8 cellular contexts compared by ENCODE assay signal in genomic region chr3:113698891-113699465, GRCh38. TPM values are rescaled to one million over a fixed set of nuclear protein-coding genes. Genes with fewer than 3 reads are reported as not detected.
DNase-seq lines count a peak whose midpoint lies in the region; ATAC-seq and TF ChIP-seq lines count a peak whose summit lies in the region.

No MANE protein-coding gene starts in this region.

- H3K9me3 ChIP-seq in iPS-20b (ENCODE audit: insufficient read depth, low read depth, low read length) (no peaks in the 10 kb centered on the region), suprapubic skin (no peaks in the 10 kb centered on the region)

- TF ChIP-seq EP300 in suprapubic skin (IDR thresholded peaks at IDR 0.05) = no peak

- peaks cover 12% of the 10 kb centered on the region for H3K4me1 ChIP-seq in iPS-20b (ENCODE audit: insufficient read depth, low read length)
- H3K4me1 ChIP-seq in suprapubic skin = peaks cover 33% of the 10 kb centered on the region

- H3K9ac ChIP-seq in iPS-20b (ENCODE audit: low read depth, low read length) = peak overlapping the region; percentile 46; the same call in 1 of the 2 replicates

- no peak for ATAC-seq in GM18502 (IDR thresholded peaks at IDR 0.05; ENCODE audit: poor library complexity, unreplicated experiment)
- ATAC-seq in HG02623 (IDR thresholded peaks at IDR 0.05; ENCODE audit: unreplicated experiment) = no peak

- H3K27ac ChIP-seq in iPS-20b (ENCODE audit: low read length) = no peak overlapping the region
- H3K27ac ChIP-seq in suprapubic skin = peak overlapping the region; percentile 11

- TF ChIP-seq CTCF in suprapubic skin (IDR thresholded peaks at IDR 0.05) = no peak

- peak overlapping the region; percentile 77 for H3K4me3 Mint-ChIP-seq in activated CD4-positive, alpha-beta T cell treated with anti-CD3 and anti-CD28 coated beads, Interleukin-2, amount 10 ng/mL, durations not matched to agents 24 days and 14 days
- H3K4me3 Mint-ChIP-seq in activated naive CD8-positive, alpha-beta T cell = peak overlapping the region; percentile 70

- H3K9me3 Mint-ChIP-seq in activated CD4-positive, alpha-beta T cell treated with anti-CD3 and anti-CD28 coated beads, Interleukin-2, amount 10 ng/mL, durations not matched to agents 24 days and 14 days = no peaks in the 10 kb centered on the region
- no peaks in the 10 kb centered on the region for H3K9me3 Mint-ChIP-seq in activated naive CD8-positive, alpha-beta T cell (ENCODE audit: low read depth)

- peaks cover 3% of the 10 kb centered on the region for H3K36me3 Mint-ChIP-seq in activated CD4-positive, alpha-beta T cell treated with anti-CD3 and anti-CD28 coated beads, Interleukin-2, amount 10 ng/mL, durations not matched to agents 24 days and 14 days (ENCODE audit: low read depth)
- H3K36me3 Mint-ChIP-seq in activated naive CD8-positive, alpha-beta T cell = no peaks in the 10 kb centered on the region

- H3K27me3 ChIP-seq in iPS-20b (ENCODE audit: insufficient read depth, low read length) (no peaks in the 10 kb centered on the region), suprapubic skin (no peaks in the 10 kb centered on the region)

- no peak for TF ChIP-seq POLR2A in suprapubic skin (IDR thresholded peaks at IDR 0.05)

- H3K36me3 ChIP-seq in iPS-20b (ENCODE audit: insufficient read depth, low read depth, low read length) (no peaks in the 10 kb centered on the region), suprapubic skin (no peaks in the 10 kb centered on the region)

- H3K4me3 ChIP-seq in iPS-20b (ENCODE audit: low read length) = peak overlapping the region; percentile 56; the same call in 1 of the 2 replicates
- H3K4me3 ChIP-seq in suprapubic skin = peak overlapping the region; percentile 40

- H3K4me1 Mint-ChIP-seq in activated CD4-positive, alpha-beta T cell treated with anti-CD3 and anti-CD28 coated beads, Interleukin-2, amount 10 ng/mL, durations not matched to agents 24 days and 14 days = peaks cover 21% of the 10 kb centered on the region
- H3K4me1 Mint-ChIP-seq in activated naive CD8-positive, alpha-beta T cell (ENCODE audit: low read depth) = peaks cover 15% of the 10 kb centered on the region

- peak overlapping the region; percentile 71 for H3K27ac Mint-ChIP-seq in activated CD4-positive, alpha-beta T cell treated with anti-CD3 and anti-CD28 coated beads, Interleukin-2, amount 10 ng/mL, durations not matched to agents 24 days and 14 days
- H3K27ac Mint-ChIP-seq in activated naive CD8-positive, alpha-beta T cell = peak overlapping the region; percentile 52

- DNase-seq in activated CD4-positive, alpha-beta T cell treated with anti-CD3 and anti-CD28 coated beads, Interleukin-2, amount 10 ng/mL, durations not matched to agents 24 days and 14 days = peak; percentile 71
- no peak for DNase-seq in activated CD4-positive, alpha-beta T cell treated with anti-CD3 and anti-CD28 coated beads for 1 hour
- DNase-seq in suprapubic skin (ENCODE audit: low spot score in 2 of 2) = no peak
- no peak for DNase-seq in NCI-H2081 (lab: John Stamatoyannopoulos, UW)

- no peaks in the 10 kb centered on the region for H3K27me3 Mint-ChIP-seq in activated CD4-positive, alpha-beta T cell treated with anti-CD3 and anti-CD28 coated beads, Interleukin-2, amount 10 ng/mL, durations not matched to agents 24 days and 14 days
- no peaks in the 10 kb centered on the region for H3K27me3 Mint-ChIP-seq in activated naive CD8-positive, alpha-beta T cell

- intact Hi-C loops in activated CD4-positive, alpha-beta T cell treated with anti-CD3 and anti-CD28 coated beads, Interleukin-2, amount 10 ng/mL, durations not matched to agents 24 days and 14 days (cut with micrococcal nuclease) = loop anchor here (5.0 kb wide), 2 partner anchors 92 to 682 kb away; a partner anchor contains a TSS

- WGBS in suprapubic skin = 22% methylated on average over 29 of the region's 29 CpGs

RNA-seq across cellular contexts. Expression of gene USF3, which starts 2.5 kb away (rescaled TPM):
- 12.9 and 14.2 TPM in 2 replicates for total RNA-seq in activated CD4-positive, alpha-beta T cell treated with anti-CD3 and anti-CD28 coated beads, Interleukin-2, amount 10 ng/mL, durations not matched to agents 24 days and 14 days
- total RNA-seq in suprapubic skin = 10 to 100 TPM; 20.6 to 34.6 (median 28.2) TPM

RNA-seq across cellular contexts. Expression of gene NAA50, which starts 47.1 kb away (rescaled TPM):
- total RNA-seq in activated CD4-positive, alpha-beta T cell treated with anti-CD3 and anti-CD28 coated beads, Interleukin-2, amount 10 ng/mL, durations not matched to agents 24 days and 14 days = 152 and 153 TPM in 2 replicates
- total RNA-seq in suprapubic skin = 100 to 1,000 TPM in 3 of 4 donors, 10 to 100 TPM in 1; 87.3 to 184 (median 128) TPM

RNA-seq across cellular contexts. Expression of gene ATP6V1A, which starts 47.9 kb away (rescaled TPM):
- 38.1 and 38.5 TPM in 2 replicates for total RNA-seq in activated CD4-positive, alpha-beta T cell treated with anti-CD3 and anti-CD28 coated beads, Interleukin-2, amount 10 ng/mL, durations not matched to agents 24 days and 14 days
- total RNA-seq in suprapubic skin = 10 to 100 TPM; 43.5 to 63.5 (median 58.7) TPM
